ENCODE assay signal across 9 cellular contexts in genomic region chr2:229273384-229274338, GRCh38. TPM values are rescaled to one million over a fixed set of nuclear protein-coding genes. Genes with fewer than 3 reads are reported as not detected.
DNase-seq lines count a peak whose midpoint lies in the region; ATAC-seq and TF ChIP-seq lines count a peak whose summit lies in the region.
"Had no signal": no experiment of that assay in that cellular context is flagged by ENCODE, and none has a peak within 500 bp of the region (broad histone marks: within the 10 kb centered on the region; RNA-seq: fewer than 3 reads in every experiment).

No MANE protein-coding gene starts in this region.

- H2AFZ ChIP-seq in PC-3 (ENCODE audit: low read length) = peak overlapping the region; percentile 53

- no peak overlapping the region for H3K27ac ChIP-seq in PC-3 (ENCODE audit: low read length)
- no peak overlapping the region for H3K27ac ChIP-seq in vagina

- no peak overlapping the region for H3K27ac Mint-ChIP-seq in endothelial cell (ENCODE audit: unreplicated experiment)
- H3K27ac Mint-ChIP-seq: activated naive CD4-positive, alpha-beta T cell treated with anti-CD3 and anti-CD28 coated beads, Interleukin-2, amount 50 U/mL, for 24 hours had no signal

- H3K4me2 ChIP-seq in PC-3 (ENCODE audit: low read length) = peak overlapping the region; percentile 70

- CTCF ChIA-PET in PC-3 (lab: Charles Lee) = interaction anchor here (0.6 to 1.5 kb wide), 6 partner anchors 8 to 313 kb away, joined by 3 to 7 read pairs (median 4); no protein-coding TSS in a partner anchor

- H3K4me3 Mint-ChIP-seq in endothelial cell (ENCODE audit: unreplicated experiment) = no peak overlapping the region
- H3K4me3 Mint-ChIP-seq: activated naive CD4-positive, alpha-beta T cell treated with anti-CD3 and anti-CD28 coated beads, Interleukin-2, amount 50 U/mL, for 24 hours had no signal

- peaks cover 16% of the 10 kb centered on the region; the same call in 1 of the 2 replicates for H3K27me3 ChIP-seq in PC-3 (ENCODE audit: low read length)
- H3K27me3 ChIP-seq in vagina = no peaks in the 10 kb centered on the region

- ATAC-seq in GM21528 (IDR thresholded peaks at IDR 0.05; ENCODE audit: low FRiP score, unreplicated experiment) (peak; percentile 76), PC-3 (peak; percentile 89)

- H3K9me3 Mint-ChIP-seq in endothelial cell (ENCODE audit: unreplicated experiment) = no peaks in the 10 kb centered on the region
- H3K9me3 Mint-ChIP-seq: activated naive CD4-positive, alpha-beta T cell treated with anti-CD3 and anti-CD28 coated beads, Interleukin-2, amount 50 U/mL, for 24 hours had no signal

- POLR2A ChIA-PET in PC-3 (lab: Charles Lee; ENCODE audit: unreplicated experiment) = no interaction called here

- H3K36me3 Mint-ChIP-seq in endothelial cell (ENCODE audit: low read depth, unreplicated experiment) = no peaks in the 10 kb centered on the region
- H3K36me3 Mint-ChIP-seq: activated naive CD4-positive, alpha-beta T cell treated with anti-CD3 and anti-CD28 coated beads, Interleukin-2, amount 50 U/mL, for 24 hours had no signal

- H3K4me3 ChIP-seq in PC-3 (ENCODE audit: low read length) (peak overlapping the region; percentile 52), vagina (peak overlapping the region; percentile 15 to 20)

- H3K36me3 ChIP-seq in PC-3 (ENCODE audit: low read depth, low read length) = no peaks in the 10 kb centered on the region
- no peaks in the 10 kb centered on the region for H3K36me3 ChIP-seq in vagina

- no peaks in the 10 kb centered on the region for H3F3A ChIP-seq in PC-3 (ENCODE audit: low read length, unreplicated experiment)

- peak; percentile 84 for TF ChIP-seq CTCF in PC-3 (conservative IDR thresholded peaks at IDR 0.05; ENCODE audit: low read depth, low read length)
- TF ChIP-seq CTCF in endothelial cell (IDR thresholded peaks at IDR 0.05; ENCODE audit: unreplicated experiment) = peak; percentile 30
- peak; percentile 62 to 73 (median 62) for TF ChIP-seq CTCF in vagina (IDR thresholded peaks at IDR 0.05)

- H3K9ac ChIP-seq in PC-3 (ENCODE audit: low read length) = no peak overlapping the region

- H3K79me2 ChIP-seq in PC-3 (ENCODE audit: low read length) = no peaks in the 10 kb centered on the region

- intact Hi-C loops in PC-3 (cut with micrococcal nuclease) (loop anchor here (1.0 to 10.0 kb wide), 6 partner anchors 140 to 1225 kb away; no protein-coding TSS in a partner anchor), vagina (cut with DNase I) (loop anchor here (10.0 kb wide), 1 partner anchor 569 kb away; no protein-coding TSS in a partner anchor)

- BruUV-seq in PC-3 (replicated peaks; lab: Mats Ljungman, UMichigan) = no TSS peak

- H4K20me1 ChIP-seq in PC-3 (ENCODE audit: low read length) = no peaks in the 10 kb centered on the region

- no peak for TF ChIP-seq POLR2A in vagina (IDR thresholded peaks at IDR 0.05)

- no peaks in the 10 kb centered on the region for H3K9me2 ChIP-seq in PC-3 (replicated peaks; ENCODE audit: low read length)

- DNase-seq in DMS79 (lab: John Stamatoyannopoulos, UW) (peak; percentile 19), KBM-7 (peak; percentile 61), PC-3 (peak; percentile 85), endothelial cell (ENCODE audit: low spot score) (peak; percentile 55), lung microvascular endothelial cell (ENCODE audit: low read depth in 2 of 2) (peak; percentile 64 to 73), vagina (ENCODE audit: extremely low spot score in 2 of 2) (no peak)
- DNase-seq in effector CD8-positive, alpha-beta T cell (lab: John Stamatoyannopoulos, UW) = no peak

- H3K9me3 ChIP-seq in PC-3 (ENCODE audit: low read length) = no peaks in the 10 kb centered on the region
- no peaks in the 10 kb centered on the region for H3K9me3 ChIP-seq in vagina

- H3K4me1 ChIP-seq in PC-3 (ENCODE audit: insufficient read depth, low read length) (peaks cover 9% of the 10 kb centered on the region; the same call in 1 of the 2 replicates), vagina (peaks cover 17% of the 10 kb centered on the region)

- in situ Hi-C loops in KBM-7 (cut with MboI; ENCODE audit: low pct_unique_long_range_greater_than_20kb, low sequenced_read_pairs) = no loop called here

- H3K4me1 Mint-ChIP-seq in endothelial cell (ENCODE audit: unreplicated experiment) = no peaks in the 10 kb centered on the region
- H3K4me1 Mint-ChIP-seq: activated naive CD4-positive, alpha-beta T cell treated with anti-CD3 and anti-CD28 coated beads, Interleukin-2, amount 50 U/mL, for 24 hours had no signal

- H3K27me3 Mint-ChIP-seq in endothelial cell (ENCODE audit: unreplicated experiment) = no peaks in the 10 kb centered on the region

RNA-seq across cellular contexts. Expression of gene PID1, which starts 2.6 kb away (rescaled TPM):
- total RNA-seq in PC-3 (2014; rRNA removed) (0.84 and 1.8 TPM in 2 replicates), endothelial cell (ENCODE audit: unreplicated experiment) (not detected), lung microvascular endothelial cell (under 0.01 and 0.20 TPM in 2 replicates), vagina (83.2 TPM)

Comparison
In these comparisons a context has a peak if more than half of its experiments do, and no peak if none do; other contexts are left out.
1. DNase-seq: peak in DMS79 (single experiment), KBM-7 (single experiment), PC-3 (single experiment), endothelial cell (single experiment) and lung microvascular endothelial cell (2 of 2); none in vagina (0 of 2) and effector CD8-positive, alpha-beta T cell (single experiment).
2. CTCF ChIP-seq: peak in every context shown above with its lines; median percentile 84 in PC-3; 62 in vagina; 30 in endothelial cell.
3. RNA of gene PID1, which starts 2.6 kb away (total RNA-seq): 83.2 TPM in vagina (single experiment); 0.84 to 1.8 TPM in PC-3, not detected in endothelial cell (single experiment) and under 0.01 to 0.20 TPM in lung microvascular endothelial cell; every median in the first group is over 10 times any median in the second.